11 cellular contexts compared by ENCODE assay signal in genomic region chr11:35364101-35364780, GRCh38. TPM values are rescaled to one million over a fixed set of nuclear protein-coding genes. Genes with fewer than 3 reads are reported as not detected.
A peak's percentile ranks its signal among the peaks of the same experiment; 100 is the strongest.
DNase-seq lines count a peak whose midpoint lies in the region; ATAC-seq and TF ChIP-seq lines count a peak whose summit lies in the region.
"Had no signal": no experiment of that assay in that cellular context is flagged by ENCODE, and none has a peak within 500 bp of the region (broad histone marks: within the 10 kb centered on the region; RNA-seq: fewer than 3 reads in every experiment).

No MANE protein-coding gene starts in this region.

- no TSS peak for BruUV-seq in PC-3 (replicated peaks; lab: Mats Ljungman, UMichigan)

- peaks cover 2% of the 10 kb centered on the region for H3K9me3 Mint-ChIP-seq in activated CD8-positive, alpha-beta memory T cell treated with anti-CD3 and anti-CD28 coated beads, Interleukin-2, amount 10 ng/mL, durations not matched to agents 7 days and 5 days (ENCODE audit: low read depth)

- H3K4me2 ChIP-seq in PC-3 (ENCODE audit: low read length), result peak overlapping the region; percentile 66

- CTCF ChIA-PET in PC-3 (lab: Charles Lee), result interaction anchor here (0.6 to 1.0 kb wide), 2 partner anchors 334 to 439 kb away, joined by 3 read pairs; no protein-coding TSS in a partner anchor
- CTCF ChIA-PET in activated CD8-positive, alpha-beta memory T cell treated with anti-CD3 and anti-CD28 coated beads, Interleukin-2, amount 10 ng/mL, durations not matched to agents 7 days and 5 days (lab: Charles Lee), result interaction anchor here (0.9 kb wide), 1 partner anchor 9 kb away, joined by 4 read pairs; no protein-coding TSS in a partner anchor

- ATAC-seq in PC-3 (peak; percentile 84), HG03196 (IDR thresholded peaks at IDR 0.05; ENCODE audit: unreplicated experiment) (no peak), GM18909 (IDR thresholded peaks at IDR 0.05; ENCODE audit: poor library complexity, unreplicated experiment) (no peak)
- ATAC-seq in activated CD8-positive, alpha-beta memory T cell treated with anti-CD3 and anti-CD28 coated beads, Interleukin-2, amount 10 ng/mL, durations not matched to agents 7 days and 5 days, result no peak

- H3K36me3 ChIP-seq in PC-3 (ENCODE audit: low read depth, low read length), result no peaks in the 10 kb centered on the region
- H3K36me3 ChIP-seq in esophagus muscularis mucosa, result no peaks in the 10 kb centered on the region
- H3K36me3 ChIP-seq in muscle layer of duodenum (ENCODE audit: control insufficient read depth in 1 of 2, insufficient read depth in 2 of 2, low read length in 2 of 2), result no peaks in the 10 kb centered on the region
- H3K36me3 ChIP-seq: HAP-1 had no signal

- no peaks in the 10 kb centered on the region for H3K79me2 ChIP-seq in PC-3 (ENCODE audit: low read length)

- H3K27ac Mint-ChIP-seq in activated CD8-positive, alpha-beta memory T cell treated with anti-CD3 and anti-CD28 coated beads, Interleukin-2, amount 10 ng/mL, durations not matched to agents 7 days and 5 days, result no peak overlapping the region

- intact Hi-C loops in PC-3 (cut with micrococcal nuclease) (loop anchor here (1.0 kb wide), 1 partner anchor 104 kb away; no protein-coding TSS in a partner anchor), esophagus muscularis mucosa (cut with DNase I) (loop anchor here (5.0 kb wide), 1 partner anchor 112 kb away; no protein-coding TSS in a partner anchor)

- H3K4me1 Mint-ChIP-seq in activated CD8-positive, alpha-beta memory T cell treated with anti-CD3 and anti-CD28 coated beads, Interleukin-2, amount 10 ng/mL, durations not matched to agents 7 days and 5 days, result no peaks in the 10 kb centered on the region

- no peak for TF ChIP-seq CTCF in PC-3 (conservative IDR thresholded peaks at IDR 0.05; ENCODE audit: low read depth, low read length)
- TF ChIP-seq CTCF in esophagus muscularis mucosa (IDR thresholded peaks at IDR 0.05), result no peak

- H3K27me3 Mint-ChIP-seq in activated CD8-positive, alpha-beta memory T cell treated with anti-CD3 and anti-CD28 coated beads, Interleukin-2, amount 10 ng/mL, durations not matched to agents 7 days and 5 days, result no peaks in the 10 kb centered on the region

- H3K4me1 ChIP-seq in PC-3 (ENCODE audit: insufficient read depth, low read length) (peaks cover 31% of the 10 kb centered on the region), esophagus muscularis mucosa (peaks cover 33 to 60% (median 47%) of the 10 kb centered on the region in 4 donors), muscle layer of duodenum (ENCODE audit: control insufficient read depth in 1 of 2, insufficient read depth in 2 of 2, low read length in 2 of 2) (peaks cover 11 to 21% of the 10 kb centered on the region in 2 donors)
- H3K4me1 ChIP-seq: HAP-1 had no signal

- DNase-seq in AG08395 (ENCODE audit: low spot score) (peak; percentile 91), PC-3 (peak; percentile 87), esophagus muscularis mucosa (ENCODE audit: extremely low spot score) (peak; percentile 94), GOT3 (lab: John Stamatoyannopoulos, UW) (no peak)
- no peak for DNase-seq in activated CD8-positive, alpha-beta memory T cell treated with anti-CD3 and anti-CD28 coated beads, Interleukin-2, amount 10 ng/mL, durations not matched to agents 7 days and 5 days
- DNase-seq: DMS53, NCI-H146 had no signal

- H3K27me3 ChIP-seq in PC-3 (ENCODE audit: low read length) (no peaks in the 10 kb centered on the region), esophagus muscularis mucosa (no peaks in the 10 kb centered on the region), muscle layer of duodenum (ENCODE audit: low read depth, low read length) (no peaks in the 10 kb centered on the region)

- no peaks in the 10 kb centered on the region for H4K20me1 ChIP-seq in PC-3 (ENCODE audit: low read length)

- H3K4me3 ChIP-seq in PC-3 (ENCODE audit: low read length) (no peak overlapping the region), esophagus muscularis mucosa (peak overlapping the region in 2 of 4 donors; percentile 6 to 7), muscle layer of duodenum (ENCODE audit: low read depth in 1 of 2, low read length in 2 of 2) (no peak overlapping the region)
- H3K4me3 ChIP-seq: HAP-1 had no signal

- H3K9me3 ChIP-seq in PC-3 (ENCODE audit: low read length), result no peaks in the 10 kb centered on the region
- no peaks in the 10 kb centered on the region for H3K9me3 ChIP-seq in esophagus muscularis mucosa
- no peaks in the 10 kb centered on the region for H3K9me3 ChIP-seq in muscle layer of duodenum (ENCODE audit: control insufficient read depth in 1 of 2, low read length in 2 of 2)
- H3K9me3 ChIP-seq: HAP-1 had no signal

- no peak for TF ChIP-seq POLR2A in esophagus muscularis mucosa (IDR thresholded peaks at IDR 0.05; ENCODE audit: low read depth)

- no peaks in the 10 kb centered on the region for H3K9me2 ChIP-seq in PC-3 (replicated peaks; ENCODE audit: low read length)

- H2AFZ ChIP-seq in PC-3 (ENCODE audit: low read length), result 0 out of 2 replicates have a peak overlapping the region, but pooled peaks have one; percentile 34

- no peaks in the 10 kb centered on the region for H3K36me3 Mint-ChIP-seq in activated CD8-positive, alpha-beta memory T cell treated with anti-CD3 and anti-CD28 coated beads, Interleukin-2, amount 10 ng/mL, durations not matched to agents 7 days and 5 days

- H3K4me3 Mint-ChIP-seq in activated CD8-positive, alpha-beta memory T cell treated with anti-CD3 and anti-CD28 coated beads, Interleukin-2, amount 10 ng/mL, durations not matched to agents 7 days and 5 days, result no peak overlapping the region

- H3K9ac ChIP-seq in PC-3 (ENCODE audit: low read length), result no peak overlapping the region

- H3K27ac ChIP-seq in PC-3 (ENCODE audit: low read length) (peak overlapping the region; percentile 51), esophagus muscularis mucosa (replicated peaks in 1 of 4) (peak overlapping the region; percentile 77 to 89 (median 85)), muscle layer of duodenum (ENCODE audit: low read length) (peak overlapping the region; percentile 78)

- TF ChIP-seq EP300 in esophagus muscularis mucosa (IDR thresholded peaks at IDR 0.05), result peak; percentile 67

- H3F3A ChIP-seq in PC-3 (ENCODE audit: low read length, unreplicated experiment), result no peaks in the 10 kb centered on the region

- POLR2A ChIA-PET in PC-3 (lab: Charles Lee; ENCODE audit: unreplicated experiment), result interaction anchor here (0.6 kb wide), 1 partner anchor 26 kb away, joined by 11 read pairs; no protein-coding TSS in a partner anchor

RNA-seq across cellular contexts. Expression of gene SLC1A2, which starts 55.1 kb away (rescaled TPM):
- 0.18 TPM in 1 of 2 replicates, not detected in the other for total RNA-seq in PC-3 (2014; rRNA removed)
- under 1 TPM; 0.17 to 0.69 (median 0.37) TPM for total RNA-seq in esophagus muscularis mucosa
- total RNA-seq in activated CD8-positive, alpha-beta memory T cell treated with anti-CD3 and anti-CD28 coated beads, Interleukin-2, amount 10 ng/mL, durations not matched to agents 7 days and 5 days, result not detected

Comparison
In these comparisons a context has a peak if more than half of its experiments do, and no peak if none do; other contexts are left out.
1. DNase-seq: peak in AG08395 (single experiment), PC-3 (single experiment) and esophagus muscularis mucosa (single experiment); none in GOT3 (single experiment) and activated CD8-positive, alpha-beta memory T cell treated with anti-CD3 and anti-CD28 coated beads, Interleukin-2, amount 10 ng/mL, durations not matched to agents 7 days and 5 days (single experiment).
2. Peak in every context shown above with its lines, with median percentiles within 50 percentile points of each other: H3K27ac ChIP-seq.